ENCODE assay signal across 14 cellular contexts in genomic region chr15:52788099-52788986, GRCh38. TPM values are rescaled to one million over a fixed set of nuclear protein-coding genes. Genes with fewer than 3 reads are reported as not detected.
DNase-seq lines count a peak whose midpoint lies in the region; ATAC-seq, FAIRE-seq and TF ChIP-seq lines count a peak whose summit lies in the region.
"Had no signal": no experiment of that assay in that cellular context is flagged by ENCODE, and none has a peak within 500 bp of the region (broad histone marks: within the 10 kb centered on the region; RNA-seq: fewer than 3 reads in every experiment).

No MANE protein-coding gene starts in this region.

- 1 to 2% methylated on average over 57 to 58 of the region's 58 CpGs for WGBS in pancreas, 2 donors

- no peak for DNase-seq in activated T-cell treated with anti-CD3 and anti-CD28 coated beads, Interleukin-2, amount 50 U/mL, for 24 hours
- no peak for DNase-seq in activated T-cell treated with anti-CD3 and anti-CD28 coated beads, Interleukin-2, amount 50 U/mL, for 1 hour
- DNase-seq in NCI-H526 (lab: John Stamatoyannopoulos, UW) (peak; percentile 16 to 68), endothelial cell of umbilical vein (ENCODE audit: low read depth, low spot score) (no peak), pancreas (peak in 5 of 6 donors; percentile 33 to 68 (median 49)), SW 1271 (lab: John Stamatoyannopoulos, UW) (no peak), left lung (no peak), NCI-H524 treated with DMSO at 0.1 percent for 48 hours (lab: John Stamatoyannopoulos, UW) (no peak)
- DNase-seq: erythroblast; HFFc6; NCI-H446 treated with DMSO at 0.1 percent for 48 hours; ovary; SK-N-SH; stimulated activated CD4-positive, alpha-beta T cell treated with anti-CD3 and anti-CD28 coated beads, Interleukin-2, amount 100 ng/mL, for 48 hours had no signal

- dilution Hi-C loops in endothelial cell of umbilical vein (cut with MboI; ENCODE audit: extremely low pct_ligation_motif_present, low sequenced_read_pairs) = no loop called here

- H3K27ac Mint-ChIP-seq in activated T-cell treated with anti-CD3 and anti-CD28 coated beads, Interleukin-2, amount 50 U/mL, for 24 hours = no peak overlapping the region
- H3K27ac Mint-ChIP-seq: HFFc6 had no signal

- H3K9ac ChIP-seq in endothelial cell of umbilical vein (replicated peaks; ENCODE audit: extremely low read depth, insufficient read depth, low read length) = no peak overlapping the region
- H3K9ac ChIP-seq: SK-N-SH had no signal

- intact Hi-C loops in endothelial cell of umbilical vein (cut with micrococcal nuclease) (no loop called here), pancreas (cut with DNase I) (loop anchor here in 1 of 3 donors (10.0 kb wide), 1 partner anchor 666 kb away; no protein-coding TSS in a partner anchor), left lung (cut with DNase I) (no loop called here)

- H2AFZ ChIP-seq in endothelial cell of umbilical vein (ENCODE audit: low read depth, low read length) = no peak overlapping the region

- BruUV-seq in endothelial cell of umbilical vein (replicated peaks; lab: Mats Ljungman, UMichigan) = no TSS peak

- CTCF ChIA-PET in endothelial cell of umbilical vein (lab: Charles Lee) = interaction anchor here (0.6 kb wide), 1 partner anchor 11 kb away, joined by 3 read pairs; no protein-coding TSS in a partner anchor

- no peak for TF ChIP-seq CTCF in endothelial cell of umbilical vein (IDR thresholded peaks at IDR 0.05; ENCODE audit: extremely low read depth in 1 of 2, insufficient read depth in 1 of 2, low read depth in 1 of 2, low read length in 2 of 2)
- TF ChIP-seq CTCF in pancreas (IDR thresholded peaks at IDR 0.05) = no peak
- TF ChIP-seq CTCF in left lung (IDR thresholded peaks at IDR 0.05) = no peak

- no peaks in the 10 kb centered on the region for H3K9me3 Mint-ChIP-seq in activated T-cell treated with anti-CD3 and anti-CD28 coated beads, Interleukin-2, amount 50 U/mL, for 24 hours
- H3K9me3 Mint-ChIP-seq: HFFc6 had no signal

- H3K4me3 Mint-ChIP-seq in activated T-cell treated with anti-CD3 and anti-CD28 coated beads, Interleukin-2, amount 50 U/mL, for 24 hours = peak overlapping the region; percentile 55

- peaks cover 14% of the 10 kb centered on the region for H3K4me1 ChIP-seq in endothelial cell of umbilical vein (ENCODE audit: control insufficient read depth, extremely low read depth, insufficient read depth, low read length)
- H3K4me1 ChIP-seq in pancreas = no peaks in the 10 kb centered on the region
- H3K4me1 ChIP-seq in left lung = peaks cover 9 to 41% of the 10 kb centered on the region in 2 donors

- ATAC-seq in pancreas = no peak
- no peak for ATAC-seq in left lung

- no peak overlapping the region for H3K4me2 ChIP-seq in endothelial cell of umbilical vein (ENCODE audit: insufficient read depth, low read length)

- TF ChIP-seq POLR2A in endothelial cell of umbilical vein (IDR thresholded peaks at IDR 0.05; ENCODE audit: low read depth, low read length) = no peak

- no peak overlapping the region for H3K4me3 ChIP-seq in endothelial cell of umbilical vein (replicated peaks in 1 of 3; ENCODE audit: insufficient read depth in 1 of 3, low read depth in 1 of 3, low read length in 3 of 3)
- H3K4me3 ChIP-seq in pancreas = peak overlapping the region; percentile 61 to 83 (median 66)
- no peak overlapping the region for H3K4me3 ChIP-seq in left lung
- H3K4me3 ChIP-seq: ovary had no signal

- H3K9me3 ChIP-seq in endothelial cell of umbilical vein (replicated peaks; ENCODE audit: control insufficient read depth, insufficient read depth, low read length) (no peaks in the 10 kb centered on the region), pancreas (no peaks in the 10 kb centered on the region), left lung (no peaks in the 10 kb centered on the region)
- H3K9me3 ChIP-seq: ovary, SK-N-SH had no signal

- no peak for FAIRE-seq in endothelial cell of umbilical vein (lab: Jason Lieb, UNC)
- FAIRE-seq in pancreas (lab: Jason Lieb, UNC) = no peak

- no peaks in the 10 kb centered on the region for H3K36me3 ChIP-seq in endothelial cell of umbilical vein (ENCODE audit: control insufficient read depth in 2 of 2, extremely low read depth in 1 of 2, insufficient read depth in 2 of 2, low read length in 2 of 2)
- H3K36me3 ChIP-seq in pancreas = no peaks in the 10 kb centered on the region
- H3K36me3 ChIP-seq in left lung = no peaks in the 10 kb centered on the region
- H3K36me3 ChIP-seq: ovary had no signal

- H3K27me3 ChIP-seq in endothelial cell of umbilical vein (ENCODE audit: control insufficient read depth in 2 of 2, insufficient read depth in 2 of 2, low read length in 2 of 2) (peaks cover 81 to 92% of the 10 kb centered on the region in 2 experiments), pancreas (no peaks in the 10 kb centered on the region), left lung (peaks cover 91 to 100% of the 10 kb centered on the region in 2 donors)
- H3K27me3 ChIP-seq: ovary had no signal

- H3K9me1 ChIP-seq in endothelial cell of umbilical vein (replicated peaks; ENCODE audit: control insufficient read depth, extremely low read depth, insufficient read depth, low read length) = no peaks in the 10 kb centered on the region

- H4K20me1 ChIP-seq in endothelial cell of umbilical vein (replicated peaks; ENCODE audit: control insufficient read depth, extremely low read depth, insufficient read depth, low read length) = no peaks in the 10 kb centered on the region

- peaks cover 94% of the 10 kb centered on the region for H3K27me3 Mint-ChIP-seq in activated T-cell treated with anti-CD3 and anti-CD28 coated beads, Interleukin-2, amount 50 U/mL, for 24 hours

- H3K36me3 Mint-ChIP-seq in activated T-cell treated with anti-CD3 and anti-CD28 coated beads, Interleukin-2, amount 50 U/mL, for 24 hours (ENCODE audit: low read depth) = no peaks in the 10 kb centered on the region

- H3K79me2 ChIP-seq in endothelial cell of umbilical vein (ENCODE audit: control insufficient read depth, insufficient read depth, low read length) = no peaks in the 10 kb centered on the region

- H3K4me1 Mint-ChIP-seq in activated T-cell treated with anti-CD3 and anti-CD28 coated beads, Interleukin-2, amount 50 U/mL, for 24 hours (ENCODE audit: low read depth) = peaks cover 51% of the 10 kb centered on the region

- H3K27ac ChIP-seq in endothelial cell of umbilical vein (ENCODE audit: insufficient read depth, low read depth, low read length) (no peak overlapping the region), pancreas (peak overlapping the region; percentile 62 to 92 (median 79)), left lung (no peak overlapping the region)
- H3K27ac ChIP-seq: ovary had no signal

- POLR2A ChIA-PET in endothelial cell of umbilical vein (lab: Charles Lee) = no interaction called here

TF ChIP-seq in endothelial cell of umbilical vein, 7 proteins besides CTCF, POLR2A, EP300 and RAD21:
- no peak for TF ChIP-seq MAX (IDR thresholded peaks at IDR 0.05; ENCODE audit: insufficient read depth, insufficient read length)
- no peak for TF ChIP-seq JUN (IDR thresholded peaks at IDR 0.05; ENCODE audit: borderline replicate concordance, insufficient read depth, insufficient read length, low read depth)
- TF ChIP-seq FOS (IDR thresholded peaks at IDR 0.05; ENCODE audit: borderline replicate concordance, insufficient read depth, low read length) = no peak
- TF ChIP-seq EZH2 (IDR thresholded peaks at IDR 0.05; ENCODE audit: borderline replicate concordance, low read depth, low read length, severe bottlenecking) = peak; percentile 89

RNA-seq across cellular contexts. Expression of gene ONECUT1, which starts 1.8 kb away (rescaled TPM):
- not detected in 2 replicates for total RNA-seq in endothelial cell of umbilical vein
- polyA plus RNA-seq in endothelial cell of umbilical vein = not detected in 2 replicates
- polyA plus RNA-seq in endothelial cell of umbilical vein (2011; cell fraction: cytosol; rRNA removed) = not detected in 2 replicates
- polyA plus RNA-seq in endothelial cell of umbilical vein (2011; cell fraction: nucleus; rRNA removed) = not detected in 2 replicates
- polyA plus RNA-seq in endothelial cell of umbilical vein (2012) = not detected in 2 replicates
- polyA minus RNA-seq in endothelial cell of umbilical vein = not detected in 2 replicates
- polyA minus RNA-seq in endothelial cell of umbilical vein (2011; cell fraction: cytosol; rRNA and poly(A)+ RNA removed) = not detected
- polyA minus RNA-seq in endothelial cell of umbilical vein (2011; cell fraction: nucleus; rRNA and poly(A)+ RNA removed) = not detected in 2 replicates
- total RNA-seq in pancreas = 10 to 100 TPM; 30.4 to 56.2 (median 37.7) TPM
- polyA plus RNA-seq in pancreas = 10 to 100 TPM in 1 of 2 donors, 1 to 10 TPM in 1; 8.0 to 36.2 TPM
- total RNA-seq in left lung = not detected
- polyA plus RNA-seq: ovary, SK-N-SH had no signal

Comparison
In these comparisons a context has a peak if more than half of its experiments do, and no peak if none do; other contexts are left out.
1. DNase-seq: peak in NCI-H526 (2 of 2) and pancreas (5 of 6); none in activated T-cell treated with anti-CD3 and anti-CD28 coated beads, Interleukin-2, amount 50 U/mL, for 24 hours (single experiment), activated T-cell treated with anti-CD3 and anti-CD28 coated beads, Interleukin-2, amount 50 U/mL, for 1 hour (single experiment), endothelial cell of umbilical vein (single experiment), SW 1271 (0 of 2), left lung (0 of 2) and NCI-H524 treated with DMSO at 0.1 percent for 48 hours (single experiment).
2. H3K27ac ChIP-seq: peak in pancreas (4 of 4); none in endothelial cell of umbilical vein (single experiment) and left lung (0 of 2).
3. H3K4me3 ChIP-seq: peak in pancreas (4 of 4); none in endothelial cell of umbilical vein (0 of 3) and left lung (0 of 2).
4. RNA of gene ONECUT1, which starts 1.8 kb away (total RNA-seq): 30.4 to 56.2 TPM in pancreas; not detected in left lung and not detected in endothelial cell of umbilical vein; every median in the first group is over 10 times any median in the second.